Comparison of ENCODE assay signal across 27 cellular contexts in genomic region chr5:151905639-151906038, GRCh38. TPM values are rescaled to one million over a fixed set of nuclear protein-coding genes. Genes with fewer than 3 reads are reported as not detected.
DNase-seq lines count a peak whose midpoint lies in the region; ATAC-seq, FAIRE-seq and TF ChIP-seq lines count a peak whose summit lies in the region.
"Had no signal": no experiment of that assay in that cellular context is flagged by ENCODE, and none has a peak within 500 bp of the region (broad histone marks: within the 10 kb centered on the region; RNA-seq: fewer than 3 reads in every experiment).

No MANE protein-coding gene starts in this region.

- no peaks in the 10 kb centered on the region for H3K36me3 ChIP-seq in GM12878 (ENCODE audit: control insufficient read depth in 2 of 2, insufficient read depth in 2 of 2, low read length in 1 of 2)
- no peaks in the 10 kb centered on the region for H3K36me3 ChIP-seq in breast epithelium
- H3K36me3 ChIP-seq: HAP-1, uterus had no signal

- no peaks in the 10 kb centered on the region for H3K79me2 ChIP-seq in GM12878 (ENCODE audit: control insufficient read depth, insufficient read depth, low read length)

- TF ChIP-seq RAD21 in GM12878 (IDR thresholded peaks at IDR 0.05; ENCODE audit: insufficient read depth, low read depth, low read length) = no peak

- peak overlapping the region; percentile 1 to 60 (median 55) for H3K27ac Mint-ChIP-seq in nephron
- H3K27ac Mint-ChIP-seq: activated B cell treated with CpG ODN at 0.5 μM for 24 hours; CD4-positive, CD25-positive, alpha-beta regulatory T cell; dendritic cell treated with granulocyte-macrophage colony-stimulating factor and Interleukin-4, amounts not matched to agents 40 ng/mL and 50 ng/mL, for 4 days had no signal

- ATAC-seq in GM12878 (0 out of 3 replicates have a peak, but pooled peaks have one; percentile 6), HG03571 (IDR thresholded peaks at IDR 0.05; ENCODE audit: unreplicated experiment) (no peak)
- ATAC-seq: K562, left colon had no signal

- H4K20me1 ChIP-seq in GM12878 (ENCODE audit: control insufficient read depth, insufficient read depth) = no peaks in the 10 kb centered on the region

- no peak overlapping the region for H2AFZ ChIP-seq in GM12878 (ENCODE audit: control insufficient read depth, low read depth, low read length)

- H3K4me1 Mint-ChIP-seq in nephron = peaks cover 38% of the 10 kb centered on the region
- H3K4me1 Mint-ChIP-seq: CD4-positive, CD25-positive, alpha-beta regulatory T cell had no signal

- H3K27ac ChIP-seq in GM12878 (ENCODE audit: control insufficient read depth, insufficient read depth) = no peak overlapping the region
- H3K27ac ChIP-seq in breast epithelium = no peak overlapping the region
- H3K27ac ChIP-seq: uterus had no signal

- intact Hi-C loops in GM12878 (cut with micrococcal nuclease; ENCODE audit: unreplicated experiment) = no loop called here
- intact Hi-C loops in breast epithelium (cut with DNase I; ENCODE audit: low total_unique reads) = no loop called here

- peaks cover 25% of the 10 kb centered on the region for H3K4me1 ChIP-seq in GM12878 (ENCODE audit: control insufficient read depth, insufficient read depth, low read length)
- no peaks in the 10 kb centered on the region for H3K4me1 ChIP-seq in breast epithelium
- H3K4me1 ChIP-seq: uterus had no signal

- no peak for TF ChIP-seq POLR2A in GM12878 (IDR thresholded peaks at IDR 0.05; ENCODE audit: low read depth, low read length)
- TF ChIP-seq POLR2A in breast epithelium (IDR thresholded peaks at IDR 0.05) = no peak

- TF ChIP-seq EP300 in GM12878 (IDR thresholded peaks at IDR 0.05; ENCODE audit: borderline replicate concordance in 1 of 2, control insufficient read depth in 1 of 2, low read depth in 2 of 2, low read length in 2 of 2) = no peak

- RAD21 ChIA-PET in GM12878 (lab: Charles Lee; ENCODE audit: unreplicated experiment) = interaction anchor here (1.9 kb wide), 1 partner anchor 80 kb away, joined by 7 read pairs; no protein-coding TSS in a partner anchor

- H3K9ac ChIP-seq in GM12878 (ENCODE audit: control insufficient read depth, insufficient read depth, low read length) = no peak overlapping the region

- no peaks in the 10 kb centered on the region for H3K9me3 ChIP-seq in GM12878 (replicated peaks; ENCODE audit: control insufficient read depth, insufficient read depth, low read length)
- H3K9me3 ChIP-seq in breast epithelium = no peaks in the 10 kb centered on the region
- H3K9me3 ChIP-seq: HAP-1, uterus had no signal

- in situ Hi-C loops in GM12878 (cut with MboI) = no loop called here

- CTCF ChIA-PET in GM12878 (lab: Yijun Ruan, JAX) = interaction anchor here (0.9 to 1.4 kb wide), 3 partner anchors 9 to 80 kb away, joined by 3 to 6 read pairs (median 3); no protein-coding TSS in a partner anchor

- no peak for TF ChIP-seq CTCF in GM12878 (IDR thresholded peaks at IDR 0.05 in 2 of 3, conservative IDR thresholded peaks at IDR 0.05 in 1 of 3; ENCODE audit: control insufficient read depth in 2 of 3, extremely low read depth in 1 of 3, insufficient read depth in 1 of 3, low read depth in 3 of 3, low read length in 3 of 3)
- TF ChIP-seq CTCF in nephron (IDR thresholded peaks at IDR 0.05; ENCODE audit: unreplicated experiment in 3 of 3) = no peak
- no peak for TF ChIP-seq CTCF in breast epithelium (IDR thresholded peaks at IDR 0.05)

- SMC1A ChIA-PET in GM12878 (lab: Charles Lee; ENCODE audit: uncharacterized antibody, unreplicated experiment) = interaction anchor here (1.1 to 1.7 kb wide), 4 partner anchors 18 to 80 kb away, joined by 3 to 9 read pairs (median 4); no protein-coding TSS in a partner anchor

- no peaks in the 10 kb centered on the region for H3K27me3 ChIP-seq in GM12878 (replicated peaks in 1 of 2; ENCODE audit: control insufficient read depth in 2 of 2, insufficient read depth in 2 of 2, low read length in 1 of 2)
- no peaks in the 10 kb centered on the region for H3K27me3 ChIP-seq in breast epithelium
- H3K27me3 ChIP-seq: uterus had no signal

- H3K27me3 Mint-ChIP-seq in nephron (ENCODE audit: low read depth) = peaks cover 5% of the 10 kb centered on the region

- POLR2A ChIA-PET in GM12878 (lab: Charles Lee) = no interaction called here

- no TSS peak for BruUV-seq in GM12878 (replicated peaks; lab: Mats Ljungman, UMichigan)

- no peaks in the 10 kb centered on the region for H3K36me3 Mint-ChIP-seq in nephron (ENCODE audit: low read depth)
- H3K36me3 Mint-ChIP-seq: CD4-positive, CD25-positive, alpha-beta regulatory T cell had no signal

- H3K4me2 ChIP-seq in GM12878 (ENCODE audit: control insufficient read depth, insufficient read depth) = peak overlapping the region; percentile 62; the same call in 1 of the 2 replicates

- no peaks in the 10 kb centered on the region for H3K9me3 Mint-ChIP-seq in nephron
- H3K9me3 Mint-ChIP-seq: activated B cell treated with CpG ODN at 0.5 μM for 24 hours; dendritic cell treated with granulocyte-macrophage colony-stimulating factor and Interleukin-4, amounts not matched to agents 40 ng/mL and 50 ng/mL, for 4 days; neural crest cell had no signal

- 47% methylated on average over 5 of the region's 5 CpGs for WGBS in GM12878 (ENCODE audit: insufficient coverage, insufficient replicate concordance, low lambda C conversion rate, missing lambda C conversion rate)

- H3K4me3 ChIP-seq in GM12878 (no peak overlapping the region), breast epithelium (no peak overlapping the region)
- H3K4me3 ChIP-seq: HAP-1, K562, uterus had no signal

- DNase-seq in DMS 273 (lab: John Stamatoyannopoulos, UW; ENCODE audit: unreplicated experiment) = peak; percentile 62
- peak; percentile 50 for DNase-seq in HT1080 (ENCODE audit: low read depth)
- no peak for DNase-seq in GM12878 (ENCODE audit: low read depth, low spot score)
- DNase-seq in NCI-H128 (lab: John Stamatoyannopoulos, UW; ENCODE audit: unreplicated experiment) = no peak
- DNase-seq in HT-29 (ENCODE audit: low spot score) = no peak
- DNase-seq in breast epithelium (ENCODE audit: low spot score in 2 of 2) = no peak
- DNase-seq: activated B cell treated with CpG ODN at 0.5 μM for 24 hours; activated CD4-positive, alpha-beta T cell treated with anti-CD3 and anti-CD28 coated beads, Interleukin-2, amount 50 U/mL, for 48 hours; activated effector memory CD4-positive, alpha-beta T cell treated with anti-CD3 and anti-CD28 coated beads, Interleukin-2, amount 50 U/mL, for 16 hours; activated T-cell treated with anti-CD3 and anti-CD28 coated beads for 4 hours; CD4-positive, CD25-positive, alpha-beta regulatory T cell; GF-D8; head of caudate nucleus; left colon; NCI-H146; NCI-H2227 treated with DMSO at 0.1 percent for 48 hours; NK-92 treated with Interleukin-12 subunit alpha and Interleukin-12 subunit beta, amount 100 ng/mL, for 24 hours; posterior cingulate gyrus; T-helper 9 cell; uterus had no signal

- H3K4me3 Mint-ChIP-seq in nephron = no peak overlapping the region
- H3K4me3 Mint-ChIP-seq: activated B cell treated with CpG ODN at 0.5 μM for 24 hours; CD4-positive, CD25-positive, alpha-beta regulatory T cell; dendritic cell treated with granulocyte-macrophage colony-stimulating factor and Interleukin-4, amounts not matched to agents 40 ng/mL and 50 ng/mL, for 4 days; neural crest cell had no signal

- no peak for FAIRE-seq in GM12878 (lab: Jason Lieb, UNC)
- FAIRE-seq: K562 had no signal

TF ChIP-seq in GM12878, 131 proteins besides CTCF, POLR2A, EP300 and RAD21:
- TF ChIP-seq TAF1 (IDR thresholded peaks at IDR 0.05; ENCODE audit: borderline replicate concordance, low read depth, low read length) = no peak
- TF ChIP-seq IKZF1 (conservative IDR thresholded peaks at IDR 0.05) = 0 out of 2 replicates have a peak, but pooled peaks have one; percentile 8
- TF ChIP-seq ZSCAN29 (IDR thresholded peaks at IDR 0.05) = no peak
- no peak for TF ChIP-seq RAD51 (IDR thresholded peaks at IDR 0.05)

RNA-seq across cellular contexts. Expression of gene GLRA1, which starts 19.0 kb away (rescaled TPM):
- not detected in 2 replicates for total RNA-seq in HT1080 (2014; rRNA removed; shearing (Covaris generic))
- polyA plus RNA-seq in HT1080 (2015; cell fraction: cytosol; rRNA removed) = not detected in 2 replicates
- polyA plus RNA-seq in HT1080 (2015; cell fraction: nucleus; rRNA removed) = not detected in 2 replicates
- not detected in 2 replicates for total RNA-seq in GM12878 (2013; cell fraction: nucleolus; rRNA removed)
- total RNA-seq in GM12878 (2014; rRNA removed) (not detected in 2 replicates), GM12878 (2014; rRNA removed; fragmentation: Illumina TruSeq; extraction: Trizol) (not detected in 2 replicates), GM12878 (2021) (not detected in 2 replicates), breast epithelium (not detected)
- polyA plus RNA-seq in GM12878 (2011; ENCODE audit: low read depth) = not detected
- polyA plus RNA-seq in GM12878 (2011; rRNA removed) (not detected in 2 replicates), GM12878 (2014; fragmentation: Illumina TruSeq; extraction: Trizol) (not detected in 2 replicates), GM12878 (2014; fragmentation: Nextera tagmentation; extraction: Ambion mirVana) (not detected), GM12878 (2014; rRNA removed) (not detected in 2 replicates), GM12878 (2016; fragmentation: Nextera tagmentation; extraction: Ambion mirVana) (not detected)
- polyA plus RNA-seq in GM12878 (2011; cell fraction: cytosol; rRNA removed) = not detected in 2 replicates
- polyA plus RNA-seq in GM12878 (2011; cell fraction: nucleus; rRNA removed) = not detected in 2 replicates
- not detected in 2 replicates for polyA plus RNA-seq in GM12878 (2012)
- polyA minus RNA-seq in GM12878 (2011; rRNA and poly(A)+ RNA removed) = not detected in 2 replicates
- polyA minus RNA-seq in GM12878 (2011; cell fraction: cytosol; rRNA and poly(A)+ RNA removed) = not detected in 2 replicates
- polyA minus RNA-seq in GM12878 (2011; cell fraction: nucleus; rRNA and poly(A)+ RNA removed) = not detected in 2 replicates
- total RNA-seq in HT-29 (2014; rRNA removed; shearing (Covaris generic)) = not detected in 2 replicates
- total RNA-seq: activated B cell treated with CpG ODN at 0.5 μM for 24 hours; CD4-positive, CD25-positive, alpha-beta regulatory T cell; K562; left colon; mononuclear cell; uterus had no signal
- polyA plus RNA-seq: CD4-positive, CD25-positive, alpha-beta regulatory T cell; K562 had no signal

Comparison
In these comparisons a context has a peak if more than half of its experiments do, and no peak if none do; other contexts are left out.
1. DNase-seq: peak in DMS 273 (single experiment) and HT1080 (single experiment); none in GM12878 (single experiment), NCI-H128 (single experiment), HT-29 (single experiment) and breast epithelium (0 of 2).